ENCODE assay signal across 1 cellular context in the genomic region with DNA sequence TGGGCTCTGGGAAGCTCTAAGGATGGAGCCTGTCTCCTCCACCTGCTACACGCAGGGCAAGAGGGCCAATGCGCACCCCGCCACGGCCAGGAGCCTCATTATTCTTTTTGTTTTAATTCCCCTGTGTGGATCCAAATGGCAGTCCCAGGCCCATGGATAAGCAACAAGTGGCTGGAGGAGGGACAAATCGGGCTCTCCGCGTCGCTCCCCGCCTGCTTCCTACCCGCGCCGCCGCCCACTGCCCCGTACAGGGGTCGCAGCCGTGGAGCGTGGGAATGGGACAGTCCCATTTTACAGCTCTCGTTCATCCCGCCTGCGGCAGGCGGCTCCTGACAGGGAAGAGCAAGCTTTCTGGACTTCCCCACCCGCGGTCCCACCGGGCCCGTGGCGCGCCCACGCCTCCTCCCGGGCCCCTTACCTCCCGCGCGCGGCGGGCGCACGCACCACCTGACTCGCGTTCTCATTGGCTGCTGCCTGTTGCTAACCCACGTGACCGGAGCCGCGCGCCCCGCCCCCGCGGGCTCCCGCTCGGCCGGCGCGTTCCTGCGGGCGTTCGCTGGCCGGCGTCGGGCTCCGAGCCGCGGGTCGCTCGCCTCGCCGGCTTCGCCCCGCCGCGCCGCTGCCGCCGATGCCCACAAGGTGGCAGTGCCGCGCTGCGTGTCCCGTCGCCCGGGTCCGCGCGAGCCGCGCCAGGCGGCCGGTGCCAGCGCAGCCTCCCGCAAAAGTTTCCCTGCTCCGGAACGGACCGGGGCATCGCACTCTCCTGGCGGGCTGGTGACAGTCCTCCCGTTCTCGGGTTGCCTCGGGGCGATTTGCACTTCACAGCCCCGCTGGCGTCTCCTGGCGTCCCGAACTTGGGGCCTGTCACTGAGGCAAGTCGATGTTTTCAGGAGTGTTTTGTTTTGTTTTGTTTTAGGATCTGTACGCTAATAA.
TF ChIP-seq lines count a peak whose summit lies in the region.

No MANE protein-coding gene starts in this region.

TF ChIP-seq in K562, 482 proteins besides CTCF, POLR2A, EP300 and RAD21 (continued from another document and continues in another):
- TF ChIP-seq, protein P1, sequence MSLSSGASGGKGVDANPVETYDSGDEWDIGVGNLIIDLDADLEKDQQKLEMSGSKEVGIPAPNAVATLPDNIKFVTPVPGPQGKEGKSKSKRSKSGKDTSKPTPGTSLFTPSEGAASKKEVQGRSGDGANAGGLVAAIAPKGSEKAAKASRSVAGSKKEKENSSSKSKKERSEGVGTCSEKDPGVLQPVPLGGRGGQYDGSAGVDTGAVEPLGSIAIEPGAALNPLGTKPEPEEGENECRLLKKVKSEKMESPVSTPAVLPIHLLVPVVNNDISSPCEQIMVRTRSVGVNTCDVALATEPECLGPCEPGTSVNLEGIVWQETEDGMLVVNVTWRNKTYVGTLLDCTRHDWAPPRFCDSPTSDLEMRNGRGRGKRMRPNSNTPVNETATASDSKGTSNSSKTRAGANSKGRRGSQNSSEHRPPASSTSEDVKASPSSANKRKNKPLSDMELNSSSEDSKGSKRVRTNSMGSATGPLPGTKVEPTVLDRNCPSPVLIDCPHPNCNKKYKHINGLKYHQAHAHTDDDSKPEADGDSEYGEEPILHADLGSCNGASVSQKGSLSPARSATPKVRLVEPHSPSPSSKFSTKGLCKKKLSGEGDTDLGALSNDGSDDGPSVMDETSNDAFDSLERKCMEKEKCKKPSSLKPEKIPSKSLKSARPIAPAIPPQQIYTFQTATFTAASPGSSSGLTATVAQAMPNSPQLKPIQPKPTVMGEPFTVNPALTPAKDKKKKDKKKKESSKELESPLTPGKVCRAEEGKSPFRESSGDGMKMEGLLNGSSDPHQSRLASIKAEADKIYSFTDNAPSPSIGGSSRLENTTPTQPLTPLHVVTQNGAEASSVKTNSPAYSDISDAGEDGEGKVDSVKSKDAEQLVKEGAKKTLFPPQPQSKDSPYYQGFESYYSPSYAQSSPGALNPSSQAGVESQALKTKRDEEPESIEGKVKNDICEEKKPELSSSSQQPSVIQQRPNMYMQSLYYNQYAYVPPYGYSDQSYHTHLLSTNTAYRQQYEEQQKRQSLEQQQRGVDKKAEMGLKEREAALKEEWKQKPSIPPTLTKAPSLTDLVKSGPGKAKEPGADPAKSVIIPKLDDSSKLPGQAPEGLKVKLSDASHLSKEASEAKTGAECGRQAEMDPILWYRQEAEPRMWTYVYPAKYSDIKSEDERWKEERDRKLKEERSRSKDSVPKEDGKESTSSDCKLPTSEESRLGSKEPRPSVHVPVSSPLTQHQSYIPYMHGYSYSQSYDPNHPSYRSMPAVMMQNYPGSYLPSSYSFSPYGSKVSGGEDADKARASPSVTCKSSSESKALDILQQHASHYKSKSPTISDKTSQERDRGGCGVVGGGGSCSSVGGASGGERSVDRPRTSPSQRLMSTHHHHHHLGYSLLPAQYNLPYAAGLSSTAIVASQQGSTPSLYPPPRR (CRISPR knock-in tag; IDR thresholded peaks at IDR 0.05; ENCODE audit: borderline replicate concordance): no peak
- TF ChIP-seq MAZ (CRISPR knock-in tag; conservative IDR thresholded peaks at IDR 0.05 in 1 of 2, IDR thresholded peaks at IDR 0.05 in 1 of 2): peak; percentile 63 to 88; a peak in 3 of 4 replicates
- peak; percentile 65 for TF ChIP-seq VEZF1 (CRISPR knock-in tag; IDR thresholded peaks at IDR 0.05)
- TF ChIP-seq ZSCAN29 (IDR thresholded peaks at IDR 0.05): peak; percentile 32; the same call in 1 of the 2 replicates
- TF ChIP-seq ZNF639 (CRISPR knock-in tag; conservative IDR thresholded peaks at IDR 0.05 in 1 of 2, IDR thresholded peaks at IDR 0.05 in 1 of 2): peak in 1 of 2 experiments; percentile 33; a peak in 1 of 4 replicates
- no peak for TF ChIP-seq ZNF699 (CRISPR knock-in tag; IDR thresholded peaks at IDR 0.05; ENCODE audit: insufficient replicate concordance)
- no peak for TF ChIP-seq GATA2 (CRISPR knock-in tag; IDR thresholded peaks at IDR 0.05)
- 0 out of 2 replicates have a peak, but pooled peaks have one; percentile 3 for TF ChIP-seq MXI1 (IDR thresholded peaks at IDR 0.05; ENCODE audit: low read depth, low read length)
- no peak for TF ChIP-seq TAF15 (IDR thresholded peaks at IDR 0.05; ENCODE audit: low read depth, low read length)
- TF ChIP-seq KLF13 (tag; IDR thresholded peaks at IDR 0.05; ENCODE audit: borderline replicate concordance, low read depth): peak; percentile 82; the same call in 1 of the 2 replicates
- no peak for TF ChIP-seq TFAM (CRISPR knock-in tag; conservative IDR thresholded peaks at IDR 0.05)
- no peak for TF ChIP-seq ZZZ3 (IDR thresholded peaks at IDR 0.05)
- no peak for TF ChIP-seq JUNB (CRISPR knock-in tag; conservative IDR thresholded peaks at IDR 0.05)
- no peak for TF ChIP-seq ETS2 (tag; IDR thresholded peaks at IDR 0.05; ENCODE audit: borderline replicate concordance, poor library complexity, severe bottlenecking)
- no peak for TF ChIP-seq CEBPG (CRISPR knock-in tag; IDR thresholded peaks at IDR 0.05)
- no peak for TF ChIP-seq CEBPG (tag; conservative IDR thresholded peaks at IDR 0.05 in 1 of 2, IDR thresholded peaks at IDR 0.05 in 1 of 2)
- TF ChIP-seq TAF1 (IDR thresholded peaks at IDR 0.05; ENCODE audit: control insufficient read depth, extremely low read depth, insufficient read depth, low read length, severe bottlenecking): no peak
- TF ChIP-seq CBFB (CRISPR knock-in tag; IDR thresholded peaks at IDR 0.05): no peak; the same call in 1 of the 2 replicates
- TF ChIP-seq, protein P2, sequence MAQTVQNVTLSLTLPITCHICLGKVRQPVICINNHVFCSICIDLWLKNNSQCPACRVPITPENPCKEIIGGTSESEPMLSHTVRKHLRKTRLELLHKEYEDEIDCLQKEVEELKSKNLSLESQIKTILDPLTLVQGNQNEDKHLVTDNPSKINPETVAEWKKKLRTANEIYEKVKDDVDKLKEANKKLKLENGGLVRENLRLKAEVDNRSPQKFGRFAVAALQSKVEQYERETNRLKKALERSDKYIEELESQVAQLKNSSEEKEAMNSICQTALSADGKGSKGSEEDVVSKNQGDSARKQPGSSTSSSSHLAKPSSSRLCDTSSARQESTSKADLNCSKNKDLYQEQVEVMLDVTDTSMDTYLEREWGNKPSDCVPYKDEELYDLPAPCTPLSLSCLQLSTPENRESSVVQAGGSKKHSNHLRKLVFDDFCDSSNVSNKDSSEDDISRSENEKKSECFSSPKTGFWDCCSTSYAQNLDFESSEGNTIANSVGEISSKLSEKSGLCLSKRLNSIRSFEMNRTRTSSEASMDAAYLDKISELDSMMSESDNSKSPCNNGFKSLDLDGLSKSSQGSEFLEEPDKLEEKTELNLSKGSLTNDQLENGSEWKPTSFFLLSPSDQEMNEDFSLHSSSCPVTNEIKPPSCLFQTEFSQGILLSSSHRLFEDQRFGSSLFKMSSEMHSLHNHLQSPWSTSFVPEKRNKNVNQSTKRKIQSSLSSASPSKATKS (CRISPR knock-in tag; IDR thresholded peaks at IDR 0.05): no peak
- no peak for TF ChIP-seq SP2 (IDR thresholded peaks at IDR 0.05; ENCODE audit: extremely low read depth, low read depth, low read length, poor library complexity, severe bottlenecking)
- no peak; the same call in 1 of the 2 replicates for TF ChIP-seq MTA3 (IDR thresholded peaks at IDR 0.05; ENCODE audit: borderline replicate concordance)
- no peak for TF ChIP-seq ZNF551 (CRISPR knock-in tag; IDR thresholded peaks at IDR 0.05)
- TF ChIP-seq CAMTA2 (CRISPR knock-in tag; conservative IDR thresholded peaks at IDR 0.05): no peak
- peak; percentile 4; the same call in 1 of the 2 replicates for TF ChIP-seq JUND (IDR thresholded peaks at IDR 0.05; ENCODE audit: borderline replicate concordance, low read depth, low read length)
- TF ChIP-seq JUND (tag; IDR thresholded peaks at IDR 0.05; ENCODE audit: borderline replicate concordance, low read depth, low read length): no peak
- TF ChIP-seq ZNF77 (CRISPR knock-in tag; IDR thresholded peaks at IDR 0.05): no peak
- no peak; a peak in 1 of 4 replicates for TF ChIP-seq TBL1XR1 (IDR thresholded peaks at IDR 0.05; ENCODE audit: low read length in 2 of 2)
- no peak for TF ChIP-seq RBM15 (IDR thresholded peaks at IDR 0.05; ENCODE audit: insufficient read depth, low read length)
- peak; percentile 68 for TF ChIP-seq CHD1 (IDR thresholded peaks at IDR 0.05; ENCODE audit: low read length)
- TF ChIP-seq, protein P3, sequence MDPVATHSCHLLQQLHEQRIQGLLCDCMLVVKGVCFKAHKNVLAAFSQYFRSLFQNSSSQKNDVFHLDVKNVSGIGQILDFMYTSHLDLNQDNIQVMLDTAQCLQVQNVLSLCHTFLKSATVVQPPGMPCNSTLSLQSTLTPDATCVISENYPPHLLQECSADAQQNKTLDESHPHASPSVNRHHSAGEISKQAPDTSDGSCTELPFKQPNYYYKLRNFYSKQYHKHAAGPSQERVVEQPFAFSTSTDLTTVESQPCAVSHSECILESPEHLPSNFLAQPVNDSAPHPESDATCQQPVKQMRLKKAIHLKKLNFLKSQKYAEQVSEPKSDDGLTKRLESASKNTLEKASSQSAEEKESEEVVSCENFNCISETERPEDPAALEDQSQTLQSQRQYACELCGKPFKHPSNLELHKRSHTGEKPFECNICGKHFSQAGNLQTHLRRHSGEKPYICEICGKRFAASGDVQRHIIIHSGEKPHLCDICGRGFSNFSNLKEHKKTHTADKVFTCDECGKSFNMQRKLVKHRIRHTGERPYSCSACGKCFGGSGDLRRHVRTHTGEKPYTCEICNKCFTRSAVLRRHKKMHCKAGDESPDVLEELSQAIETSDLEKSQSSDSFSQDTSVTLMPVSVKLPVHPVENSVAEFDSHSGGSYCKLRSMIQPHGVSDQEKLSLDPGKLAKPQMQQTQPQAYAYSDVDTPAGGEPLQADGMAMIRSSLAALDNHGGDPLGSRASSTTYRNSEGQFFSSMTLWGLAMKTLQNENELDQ (CRISPR knock-in tag; IDR thresholded peaks at IDR 0.05; ENCODE audit: borderline replicate concordance): no peak
- no peak for TF ChIP-seq THRA (IDR thresholded peaks at IDR 0.05)
- peak; percentile 54 for TF ChIP-seq E2F8 (IDR thresholded peaks at IDR 0.05; ENCODE audit: low read depth, partially characterized antibody)
- no peak for TF ChIP-seq HMG20A (CRISPR knock-in tag; conservative IDR thresholded peaks at IDR 0.05)
- TF ChIP-seq ZC3H4 (CRISPR knock-in tag; IDR thresholded peaks at IDR 0.05; ENCODE audit: borderline replicate concordance): no peak
- TF ChIP-seq SPI1 (IDR thresholded peaks at IDR 0.05; ENCODE audit: borderline replicate concordance, low read depth, low read length): no peak
- TF ChIP-seq ZNF445 (CRISPR knock-in tag; IDR thresholded peaks at IDR 0.05; ENCODE audit: low read depth): no peak
- TF ChIP-seq ZFP1 (CRISPR knock-in tag; IDR thresholded peaks at IDR 0.05): 0 out of 2 replicates have a peak, but pooled peaks have one; percentile 6
- TF ChIP-seq CREB5 (CRISPR knock-in tag; IDR thresholded peaks at IDR 0.05): no peak
- no peak for TF ChIP-seq ZSCAN32 (CRISPR knock-in tag; IDR thresholded peaks at IDR 0.05)
- no peak for TF ChIP-seq ZNF707 (CRISPR knock-in tag; conservative IDR thresholded peaks at IDR 0.05)
